8 cellular contexts compared by ENCODE assay signal in genomic region chr5:1653708-1654651, GRCh38.
DNase-seq lines count a peak whose midpoint lies in the region; ATAC-seq and TF ChIP-seq lines count a peak whose summit lies in the region.
"Not testable (repeated sequence)": the region's sequence is repeated elsewhere in the genome, so short reads cannot be mapped to it uniquely, and the experiment has no call there.

No MANE protein-coding gene starts in this region.

- not testable (repeated sequence) for H4K20me1 ChIP-seq in PC-3 (ENCODE audit: low read length)

- not testable (repeated sequence) for H3K36me3 ChIP-seq in PC-3 (ENCODE audit: low read depth, low read length); thyroid gland

- H3K36me3 Mint-ChIP-seq in activated T-helper 17 cell treated with anti-CD3 and anti-CD28 coated beads, Interleukin-2, amount 50 U/mL, for 72 hours (ENCODE audit: low read depth); naive thymus-derived CD8-positive, alpha-beta T cell: not testable (repeated sequence)

- POLR2A ChIA-PET in PC-3 (lab: Charles Lee; ENCODE audit: unreplicated experiment), result not testable (repeated sequence)
- POLR2A ChIA-PET in naive thymus-derived CD8-positive, alpha-beta T cell (lab: Charles Lee), result interaction anchor here (1.4 to 1.6 kb wide), 2 partner anchors 20 to 147 kb away, joined by 4 to 6 read pairs; partner anchors contain the start of gene NDUFS6

- not testable (repeated sequence) for TF ChIP-seq POLR2A in thyroid gland (IDR thresholded peaks at IDR 0.05)

- not testable (repeated sequence) for H3K9me3 ChIP-seq in PC-3 (ENCODE audit: low read length); thyroid gland

- WGBS in thyroid gland, 2 donors, result 0 to 37% methylated on average over 2 to 5 of the region's 58 CpGs

- 0 out of 2 replicates have a peak overlapping the region, but pooled peaks have one; percentile 42 for H2AFZ ChIP-seq in PC-3 (ENCODE audit: low read length)

- CTCF ChIA-PET in PC-3 (lab: Charles Lee), result interaction anchor here (1.0 kb wide), 1 partner anchor 9 kb away, joined by 3 read pairs; no protein-coding TSS in a partner anchor

- not testable (repeated sequence) for H3K79me2 ChIP-seq in PC-3 (ENCODE audit: low read length)

- H3K9ac ChIP-seq in PC-3 (ENCODE audit: low read length), result not testable (repeated sequence)

- intact Hi-C loops in PC-3 (cut with micrococcal nuclease), result not testable (repeated sequence)
- intact Hi-C loops in thyroid gland (cut with DNase I), result loop anchor here (10.0 kb wide), 2 partner anchors 439 to 739 kb away; no protein-coding TSS in a partner anchor

- H3K4me1 ChIP-seq in PC-3 (ENCODE audit: insufficient read depth, low read length); thyroid gland: not testable (repeated sequence)

- H3F3A ChIP-seq in PC-3 (ENCODE audit: low read length, unreplicated experiment), result not testable (repeated sequence)

- DNase-seq in PC-3, result not testable (repeated sequence)
- DNase-seq in naive thymus-derived CD8-positive, alpha-beta T cell, result peak in 7 of 10 donors; percentile 17 to 67 (median 52)
- peak in 1 of 2 donors; percentile 19 for DNase-seq in thyroid gland

- TF ChIP-seq CTCF in GM12875 (IDR thresholded peaks at IDR 0.05; ENCODE audit: borderline replicate concordance, insufficient read depth, low read depth, low read length) (peak; percentile 45), PC-3 (conservative IDR thresholded peaks at IDR 0.05; ENCODE audit: low read depth, low read length) (peak; percentile 49; the same call in 1 of the 2 replicates), thyroid gland (IDR thresholded peaks at IDR 0.05) (peak in 4 of 6 experiments; percentile 35 to 51 (median 46))

- not testable (repeated sequence) for H3K27ac Mint-ChIP-seq in activated T-helper 17 cell treated with anti-CD3 and anti-CD28 coated beads, Interleukin-2, amount 50 U/mL, for 72 hours; naive thymus-derived CD8-positive, alpha-beta T cell

- H3K4me3 ChIP-seq in GM12875 (ENCODE audit: low read depth, low read length); thyroid gland (replicated peaks in 1 of 3): not testable (repeated sequence)
- H3K4me3 ChIP-seq in PC-3 (ENCODE audit: low read length), result peak overlapping the region; percentile 21; the same call in 1 of the 2 replicates

- not testable (repeated sequence) for H3K27ac ChIP-seq in PC-3 (ENCODE audit: low read length); thyroid gland

- H3K27me3 ChIP-seq in PC-3 (ENCODE audit: low read length), result peaks cover 14% of the 10 kb centered on the region; the same call in 1 of the 2 replicates
- H3K27me3 ChIP-seq in thyroid gland, result not testable (repeated sequence)

- not testable (repeated sequence) for H3K4me1 Mint-ChIP-seq in activated T-helper 17 cell treated with anti-CD3 and anti-CD28 coated beads, Interleukin-2, amount 50 U/mL, for 72 hours
- H3K4me1 Mint-ChIP-seq in naive thymus-derived CD8-positive, alpha-beta T cell, result peaks cover 3 to 10% (median 8%) of the 10 kb centered on the region in 4 donors

- peak overlapping the region; percentile 45 for H3K4me3 Mint-ChIP-seq in activated T-helper 17 cell treated with anti-CD3 and anti-CD28 coated beads, Interleukin-2, amount 50 U/mL, for 72 hours
- H3K4me3 Mint-ChIP-seq in naive thymus-derived CD8-positive, alpha-beta T cell, result peak overlapping the region in 8 of 10 donors; percentile 46 to 72 (median 56)

- H3K4me2 ChIP-seq in PC-3 (ENCODE audit: low read length), result peak overlapping the region; percentile 72

- peaks cover 25% of the 10 kb centered on the region for H3K27me3 Mint-ChIP-seq in activated T-helper 17 cell treated with anti-CD3 and anti-CD28 coated beads, Interleukin-2, amount 50 U/mL, for 72 hours
- H3K27me3 Mint-ChIP-seq in naive thymus-derived CD8-positive, alpha-beta T cell, result peaks cover 18 to 85% (median 33%) of the 10 kb centered on the region in 5 donors

- BruUV-seq in PC-3 (replicated peaks; lab: Mats Ljungman, UMichigan), result not testable (repeated sequence)

- H3K9me2 ChIP-seq in PC-3 (replicated peaks; ENCODE audit: low read length), result not testable (repeated sequence)

- H3K9me3 Mint-ChIP-seq in activated T-helper 17 cell treated with anti-CD3 and anti-CD28 coated beads, Interleukin-2, amount 50 U/mL, for 72 hours; naive thymus-derived CD8-positive, alpha-beta T cell: not testable (repeated sequence)

- ATAC-seq in GM21737 (IDR thresholded peaks at IDR 0.05; ENCODE audit: unreplicated experiment) (peak; percentile 85), HG03342 (IDR thresholded peaks at IDR 0.05; ENCODE audit: unreplicated experiment) (peak; percentile 88), PC-3 (peak; percentile 93), esophagus mucosa (peak; percentile 89)
- peak; percentile 93 for ATAC-seq in activated T-helper 17 cell treated with anti-CD3 and anti-CD28 coated beads, Interleukin-2, amount 50 U/mL, for 72 hours (replicated peaks)
- peak; percentile 95 to 96 for ATAC-seq in naive thymus-derived CD8-positive, alpha-beta T cell
